28 cellular contexts compared by ENCODE assay signal in the genomic region with DNA sequence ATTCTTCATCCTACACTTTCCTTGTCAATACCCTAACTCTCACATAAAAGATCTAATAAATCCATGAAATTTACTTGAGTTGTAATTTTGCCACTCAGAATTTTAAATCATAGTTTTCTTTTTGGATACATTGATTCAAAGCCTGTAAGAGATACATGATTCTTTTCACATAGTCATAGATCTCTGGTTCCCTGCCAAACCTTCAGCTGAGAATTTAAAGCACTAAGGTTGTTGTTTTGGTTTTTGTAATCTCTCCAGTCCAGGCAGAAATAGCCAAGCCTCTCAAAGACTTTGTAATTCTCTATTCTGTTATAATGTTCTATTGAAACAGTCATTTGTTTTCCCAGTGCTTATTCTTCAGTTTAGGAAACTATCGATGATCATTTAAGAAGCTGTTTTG.
"Had no signal": no experiment of that assay in that cellular context is flagged by ENCODE, and none has a peak within 500 bp of the region (broad histone marks: within the 10 kb centered on the region; RNA-seq: fewer than 3 reads in every experiment).

No MANE protein-coding gene starts in this region.

- H3K4me3 ChIP-seq: body of pancreas, colonic mucosa, left ventricle myocardium inferior, mucosa of descending colon, upper lobe of left lung, vagina had no signal

- H3K27me3 Mint-ChIP-seq: activated naive CD4-positive, alpha-beta T cell treated with anti-CD3 and anti-CD28 coated beads, Interleukin-2, amount 10 ng/mL, durations not matched to agents 7 days and 5 days; activated naive CD8-positive, alpha-beta T cell treated with anti-CD3 and anti-CD28 coated beads, Interleukin-2, amount 10 ng/mL, durations not matched to agents 7 days and 5 days; natural killer cell treated with Interleukin-12 subunit alpha and Interleukin-12 subunit beta and Interleukin-15 and Interleukin-18, amount 100 ng/mL, for 72 hours had no signal

- H3K9me3 ChIP-seq: body of pancreas, colonic mucosa, left ventricle myocardium inferior, mucosa of descending colon, upper lobe of left lung, vagina had no signal

- H3K27ac ChIP-seq: body of pancreas, colonic mucosa, left ventricle myocardium inferior, upper lobe of left lung, vagina, VCaP had no signal

- H3K36me3 Mint-ChIP-seq: activated naive CD4-positive, alpha-beta T cell treated with anti-CD3 and anti-CD28 coated beads, Interleukin-2, amount 10 ng/mL, durations not matched to agents 7 days and 5 days; activated naive CD8-positive, alpha-beta T cell treated with anti-CD3 and anti-CD28 coated beads, Interleukin-2, amount 10 ng/mL, durations not matched to agents 7 days and 5 days; natural killer cell treated with Interleukin-12 subunit alpha and Interleukin-12 subunit beta and Interleukin-15 and Interleukin-18, amount 100 ng/mL, for 72 hours had no signal

- H3K27me3 ChIP-seq: body of pancreas, colonic mucosa, upper lobe of left lung, vagina had no signal

- H3K4me1 Mint-ChIP-seq: activated naive CD4-positive, alpha-beta T cell treated with anti-CD3 and anti-CD28 coated beads, Interleukin-2, amount 10 ng/mL, durations not matched to agents 7 days and 5 days; activated naive CD8-positive, alpha-beta T cell treated with anti-CD3 and anti-CD28 coated beads, Interleukin-2, amount 10 ng/mL, durations not matched to agents 7 days and 5 days had no signal

- DNase-seq: activated CD4-positive, alpha-beta T cell treated with anti-CD3 and anti-CD28 coated beads for 4 hours; activated CD4-positive, alpha-beta T cell treated with anti-CD3 and anti-CD28 coated beads, Interleukin-2, amount 50 U/mL, for 48 hours; activated CD8-positive, alpha-beta memory T cell treated with anti-CD3 and anti-CD28 coated beads for 24 hours; activated effector memory CD4-positive, alpha-beta T cell treated with Interleukin-2 at 50 U/mL for 16 hours; activated naive CD4-positive, alpha-beta T cell treated with anti-CD3 and anti-CD28 coated beads, Interleukin-2, amount 10 ng/mL, durations not matched to agents 7 days and 5 days; activated naive CD8-positive, alpha-beta T cell treated with anti-CD3 and anti-CD28 coated beads, Interleukin-2, amount 10 ng/mL, durations not matched to agents 7 days and 5 days; amniotic stem cell; body of pancreas; colonic mucosa; effector memory CD4-positive, alpha-beta T cell; erythroblast; left ventricle myocardium inferior; mucosa of descending colon; posterior cingulate gyrus; right cardiac atrium; stimulated activated CD4-positive, alpha-beta T cell treated with anti-CD3 and anti-CD28 coated beads, Interleukin-12 subunit alpha, Interleukin-12 subunit beta, amount 100 ng/mL, for 4 hours; stimulated activated CD4-positive, alpha-beta T cell treated with anti-CD3 and anti-CD28 coated beads, Interleukin-4, amount 100 ng/mL, for 1 hour; stimulated activated naive CD8-positive, alpha-beta T cell treated with anti-CD3 and anti-CD28 coated beads, Interleukin-15, Interleukin-2, amounts not matched to agents 100 U/mL and 50 U/mL, for 24 hours; substantia nigra; T-helper 9 cell; upper lobe of left lung had no signal

- FAIRE-seq: frontal cortex, islet of Langerhans, TTC549 had no signal

- H3K4me3 Mint-ChIP-seq: activated naive CD4-positive, alpha-beta T cell treated with anti-CD3 and anti-CD28 coated beads, Interleukin-2, amount 10 ng/mL, durations not matched to agents 7 days and 5 days; activated naive CD8-positive, alpha-beta T cell treated with anti-CD3 and anti-CD28 coated beads, Interleukin-2, amount 10 ng/mL, durations not matched to agents 7 days and 5 days; natural killer cell treated with Interleukin-12 subunit alpha and Interleukin-12 subunit beta and Interleukin-15 and Interleukin-18, amount 100 ng/mL, for 72 hours; T-helper 1 cell treated with Interleukin-12 subunit alpha and Interleukin-12 subunit beta and Interleukin-4 antibody, amounts not matched to agents 30 μg/mL and 1 μg/mL, for 36 hours had no signal

- H3K36me3 ChIP-seq: colonic mucosa, left ventricle myocardium inferior, upper lobe of left lung, vagina had no signal

- H3K4me1 ChIP-seq: colonic mucosa, left ventricle myocardium inferior, upper lobe of left lung, vagina had no signal

- H3K9me3 Mint-ChIP-seq: activated naive CD4-positive, alpha-beta T cell treated with anti-CD3 and anti-CD28 coated beads, Interleukin-2, amount 10 ng/mL, durations not matched to agents 7 days and 5 days; activated naive CD8-positive, alpha-beta T cell treated with anti-CD3 and anti-CD28 coated beads, Interleukin-2, amount 10 ng/mL, durations not matched to agents 7 days and 5 days; T-helper 1 cell treated with Interleukin-12 subunit alpha and Interleukin-12 subunit beta and Interleukin-4 antibody, amounts not matched to agents 30 μg/mL and 1 μg/mL, for 36 hours had no signal

- H3K27ac Mint-ChIP-seq: activated naive CD4-positive, alpha-beta T cell treated with anti-CD3 and anti-CD28 coated beads, Interleukin-2, amount 10 ng/mL, durations not matched to agents 7 days and 5 days; activated naive CD8-positive, alpha-beta T cell treated with anti-CD3 and anti-CD28 coated beads, Interleukin-2, amount 10 ng/mL, durations not matched to agents 7 days and 5 days; natural killer cell treated with Interleukin-12 subunit alpha and Interleukin-12 subunit beta and Interleukin-15 and Interleukin-18, amount 100 ng/mL, for 72 hours; T-helper 1 cell treated with Interleukin-12 subunit alpha and Interleukin-12 subunit beta and Interleukin-4 antibody, amounts not matched to agents 30 μg/mL and 1 μg/mL, for 36 hours had no signal
